Comparison of ENCODE assay signal across 36 cellular contexts in genomic region chr13:98739023-98739422, GRCh38. TPM values are rescaled to one million over a fixed set of nuclear protein-coding genes. Genes with fewer than 3 reads are reported as not detected.
"Had no signal": no experiment of that assay in that cellular context is flagged by ENCODE, and none has a peak within 500 bp of the region (broad histone marks: within the 10 kb centered on the region; RNA-seq: fewer than 3 reads in every experiment).

No MANE protein-coding gene starts in this region.

- H3K27me3 ChIP-seq: adrenal gland, body of pancreas, brain microvascular endothelial cell, breast epithelium had no signal

- ATAC-seq: activated CD8-positive, alpha-beta T cell treated with anti-CD3 and anti-CD28 coated beads for 36 hours; activated naive CD4-positive, alpha-beta T cell treated with anti-CD3 and anti-CD28 coated beads, Interleukin-2, amount 50 U/mL, for 72 hours; activated T-cell treated with anti-CD3 and anti-CD28 coated beads, Interleukin-2, amount 50 U/mL, for 4 hours; activated T-cell treated with anti-CD3 and anti-CD28 coated beads, Interleukin-2, amount 50 U/mL, for 72 hours; activated T-helper 17 cell treated with anti-CD3 and anti-CD28 coated beads, Interleukin-2, amount 50 U/mL, for 72 hours; body of pancreas had no signal

- FAIRE-seq: astrocyte, TTC549 had no signal

- H3K27ac ChIP-seq: adrenal gland, body of pancreas, brain microvascular endothelial cell, breast epithelium, VCaP had no signal

- H3K4me1 ChIP-seq: adrenal gland, body of pancreas, breast epithelium had no signal

- H3K9me3 ChIP-seq: adrenal gland had no signal

- H3K36me3 ChIP-seq: adrenal gland, brain microvascular endothelial cell, breast epithelium had no signal

- H3K4me3 ChIP-seq: adrenal gland, body of pancreas, breast epithelium had no signal

- DNase-seq: activated B cell treated with CpG ODN at 0.5 μM for 24 hours; activated CD4-positive, alpha-beta memory T cell treated with anti-CD3 and anti-CD28 coated beads for 36 hours; activated CD4-positive, alpha-beta T cell treated with anti-CD3 and anti-CD28 coated beads for 4 hours; activated CD4-positive, alpha-beta T cell treated with anti-CD3 and anti-CD28 coated beads, Interleukin-2, amount 10 ng/mL, durations not matched to agents 24 days and 14 days; activated CD4-positive, alpha-beta T cell treated with anti-CD3 and anti-CD28 coated beads, Interleukin-2, amount 50 U/mL, for 1 hour; activated CD4-positive, alpha-beta T cell treated with anti-CD3 and anti-CD28 coated beads, Interleukin-2, amount 50 U/mL, for 4 hours; activated CD4-positive, CD25-positive, alpha-beta regulatory T cell treated with anti-CD3 and anti-CD28 coated beads, Interleukin-2, amount 50 U/mL, for 72 hours; activated CD8-positive, alpha-beta T cell treated with anti-CD3 and anti-CD28 coated beads for 36 hours; activated effector memory CD4-positive, alpha-beta T cell treated with anti-CD3 and anti-CD28 coated beads, Interleukin-2, amount 50 U/mL, for 16 hours; activated gamma-delta T cell treated with Interleukin-2 at 50 U/mL for 16 hours; activated naive CD4-positive, alpha-beta T cell; activated naive CD4-positive, alpha-beta T cell treated with anti-CD3 and anti-CD28 coated beads for 36 hours; activated naive CD4-positive, alpha-beta T cell treated with anti-CD3 and anti-CD28 coated beads, Interleukin-2, amount 50 U/mL, for 16 hours; activated naive CD8-positive, alpha-beta T cell treated with anti-CD3 and anti-CD28 coated beads for 36 hours; activated T-cell treated with anti-CD3 and anti-CD28 coated beads for 4 hours; activated T-cell treated with anti-CD3 and anti-CD28 coated beads, Interleukin-2, amount 50 U/mL, for 1 hour; activated T-cell treated with anti-CD3 and anti-CD28 coated beads, Interleukin-2, amount 50 U/mL, for 4 hours; activated T-cell treated with anti-CD3 and anti-CD28 coated beads, Interleukin-2, amount 50 U/mL, for 72 hours; adrenal gland; amniotic stem cell; aorta; body of pancreas; brain microvascular endothelial cell; central memory CD4-positive, alpha-beta T cell; T-helper 1 cell; T-helper 2 cell; T-helper 9 cell had no signal

RNA-seq across cellular contexts. Expression of gene SLC15A1, which starts 13.4 kb away (rescaled TPM):
- total RNA-seq: activated B cell treated with CpG ODN at 0.5 μM for 24 hours; activated CD4-positive, alpha-beta memory T cell treated with anti-CD3 and anti-CD28 coated beads for 36 hours; activated CD4-positive, alpha-beta T cell treated with anti-CD3 and anti-CD28 coated beads, Interleukin-2, amount 10 ng/mL, durations not matched to agents 24 days and 14 days; activated CD8-positive, alpha-beta memory T cell treated with anti-CD3 and anti-CD28 coated beads for 36 hours; activated CD8-positive, alpha-beta T cell treated with anti-CD3 and anti-CD28 coated beads for 36 hours; activated naive CD4-positive, alpha-beta T cell treated with anti-CD3 and anti-CD28 coated beads for 36 hours; activated naive CD4-positive, alpha-beta T cell treated with anti-CD3 and anti-CD28 coated beads, Interleukin-2, amount 50 U/mL, for 72 hours; activated naive CD8-positive, alpha-beta T cell treated with anti-CD3 and anti-CD28 coated beads for 36 hours; activated T-cell treated with anti-CD3 and anti-CD28 coated beads, Interleukin-2, amount 50 U/mL, for 4 hours; activated T-cell treated with anti-CD3 and anti-CD28 coated beads, Interleukin-2, amount 50 U/mL, for 72 hours; activated T-helper 1 cell treated with anti-CD3 and anti-CD28 coated beads, Interleukin-12 subunit alpha, Interleukin-12 subunit beta, Interleukin-2, Interleukin-4 antibody, amounts not matched to agents 30 ng/mL and 10 ng/mL and 1 ng/mL, durations not matched to agents 14 hours and 24 hours and 36 hours; activated T-helper 17 cell treated with anti-CD3 and anti-CD28 coated beads, Interleukin-2, amount 50 U/mL, for 72 hours; astrocyte; cardiac septum had no signal
